Comparison of ENCODE assay signal across 24 cellular contexts in the genomic region with DNA sequence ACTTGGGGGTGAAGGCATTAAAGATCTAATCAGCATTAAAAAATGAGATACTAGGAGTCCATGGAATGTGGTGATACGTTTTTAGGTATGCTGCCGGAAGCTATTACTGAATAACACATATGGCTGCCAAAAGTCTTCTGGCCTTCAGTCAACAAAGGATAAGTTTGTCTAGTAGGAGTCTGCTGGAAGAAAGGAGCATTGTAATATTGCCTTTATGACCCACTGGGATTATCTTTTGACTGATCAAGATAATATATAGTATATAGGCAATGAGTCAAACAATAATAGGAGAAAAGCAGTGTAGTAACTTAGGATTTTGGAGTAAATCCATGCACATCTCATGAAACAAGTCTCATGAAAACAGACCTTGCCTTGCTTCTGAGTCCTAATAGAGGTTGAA.
DNase-seq lines count a peak whose midpoint lies in the region; ATAC-seq and TF ChIP-seq lines count a peak whose summit lies in the region.
"Had no signal": no experiment of that assay in that cellular context is flagged by ENCODE, and none has a peak within 500 bp of the region (broad histone marks: within the 10 kb centered on the region; RNA-seq: fewer than 3 reads in every experiment).

No MANE protein-coding gene starts in this region.

- DNase-seq in EH (ENCODE audit: low read depth) (peak; percentile 76), M059J (ENCODE audit: low read depth) (peak; percentile 44), astrocyte of the spinal cord (ENCODE audit: low read depth, low spot score) (peak; percentile 49), iris pigment epithelial cell (ENCODE audit: low read depth) (peak; percentile 62), amniotic stem cell (lab: John Stamatoyannopoulos, UW) (no peak), DMS 273 treated with DMSO at 0.1 percent for 48 hours (lab: John Stamatoyannopoulos, UW) (no peak)
- DNase-seq in activated CD8-positive, alpha-beta memory T cell treated with anti-CD3 and anti-CD28 coated beads, Interleukin-2, amount 10 ng/mL, durations not matched to agents 7 days and 5 days, result no peak
- DNase-seq: activated CD4-positive, alpha-beta T cell treated with anti-CD3 and anti-CD28 coated beads, Interleukin-2, amount 10 ng/mL, durations not matched to agents 7 days and 5 days; activated CD8-positive, alpha-beta memory T cell treated with anti-CD3 and anti-CD28 coated beads, Interleukin-2, amount 50 U/mL, for 4 hours; activated gamma-delta T cell; adrenal gland; CD4-positive, alpha-beta T cell; effector memory CD8-positive, alpha-beta T cell; heart right ventricle; left ventricle myocardium superior; NCI-H1417; SIG-M5; stimulated activated CD4-positive, alpha-beta T cell treated with anti-CD3 and anti-CD28 coated beads, Interleukin-2, amount 100 ng/mL, for 48 hours; stimulated activated naive CD8-positive, alpha-beta T cell treated with anti-CD3 and anti-CD28 coated beads, Interleukin-15, Interleukin-2, amounts not matched to agents 100 U/mL and 50 U/mL, for 24 hours; thyroid gland had no signal

- no peaks in the 10 kb centered on the region for H3K4me1 Mint-ChIP-seq in activated CD8-positive, alpha-beta memory T cell treated with anti-CD3 and anti-CD28 coated beads, Interleukin-2, amount 10 ng/mL, durations not matched to agents 7 days and 5 days
- H3K4me1 Mint-ChIP-seq: activated CD4-positive, alpha-beta T cell treated with anti-CD3 and anti-CD28 coated beads, Interleukin-2, amount 10 ng/mL, durations not matched to agents 7 days and 5 days had no signal

- no peak overlapping the region for H3K27ac Mint-ChIP-seq in activated CD8-positive, alpha-beta memory T cell treated with anti-CD3 and anti-CD28 coated beads, Interleukin-2, amount 10 ng/mL, durations not matched to agents 7 days and 5 days
- H3K27ac Mint-ChIP-seq: activated CD4-positive, alpha-beta T cell treated with anti-CD3 and anti-CD28 coated beads, Interleukin-2, amount 10 ng/mL, durations not matched to agents 7 days and 5 days; CD4-positive, alpha-beta T cell; effector memory CD8-positive, alpha-beta T cell; progenitor cell of endocrine pancreas; T-helper 1 cell treated with Interleukin-12 subunit alpha and Interleukin-12 subunit beta and Interleukin-4 antibody, amounts not matched to agents 30 μg/mL and 1 μg/mL, for 36 hours had no signal

- H3K4me3 Mint-ChIP-seq in activated CD8-positive, alpha-beta memory T cell treated with anti-CD3 and anti-CD28 coated beads, Interleukin-2, amount 10 ng/mL, durations not matched to agents 7 days and 5 days, result no peak overlapping the region
- H3K4me3 Mint-ChIP-seq: activated CD4-positive, alpha-beta T cell treated with anti-CD3 and anti-CD28 coated beads, Interleukin-2, amount 10 ng/mL, durations not matched to agents 7 days and 5 days; CD4-positive, alpha-beta T cell; effector memory CD8-positive, alpha-beta T cell; T-helper 1 cell treated with Interleukin-12 subunit alpha and Interleukin-12 subunit beta and Interleukin-4 antibody, amounts not matched to agents 30 μg/mL and 1 μg/mL, for 36 hours had no signal

- TF ChIP-seq CTCF in astrocyte of the spinal cord (IDR thresholded peaks at IDR 0.05; ENCODE audit: low read depth, low read length), result no peak

- no peaks in the 10 kb centered on the region for H3K27me3 Mint-ChIP-seq in activated CD8-positive, alpha-beta memory T cell treated with anti-CD3 and anti-CD28 coated beads, Interleukin-2, amount 10 ng/mL, durations not matched to agents 7 days and 5 days
- H3K27me3 Mint-ChIP-seq: activated CD4-positive, alpha-beta T cell treated with anti-CD3 and anti-CD28 coated beads, Interleukin-2, amount 10 ng/mL, durations not matched to agents 7 days and 5 days; CD4-positive, alpha-beta T cell; effector memory CD8-positive, alpha-beta T cell; progenitor cell of endocrine pancreas had no signal

- in situ Hi-C loops in astrocyte of the spinal cord (cut with HindIII; ENCODE audit: low sequenced_read_pairs), result no loop called here

- H3K9me3 Mint-ChIP-seq in activated CD8-positive, alpha-beta memory T cell treated with anti-CD3 and anti-CD28 coated beads, Interleukin-2, amount 10 ng/mL, durations not matched to agents 7 days and 5 days (ENCODE audit: low read depth), result peaks cover 3% of the 10 kb centered on the region
- H3K9me3 Mint-ChIP-seq: activated CD4-positive, alpha-beta T cell treated with anti-CD3 and anti-CD28 coated beads, Interleukin-2, amount 10 ng/mL, durations not matched to agents 7 days and 5 days; CD4-positive, alpha-beta T cell; T-helper 1 cell treated with Interleukin-12 subunit alpha and Interleukin-12 subunit beta and Interleukin-4 antibody, amounts not matched to agents 30 μg/mL and 1 μg/mL, for 36 hours had no signal

- no peak overlapping the region for H3K4me3 ChIP-seq in astrocyte of the spinal cord (ENCODE audit: low read depth, low read length)
- H3K4me3 ChIP-seq: adrenal gland, heart right ventricle, smooth muscle cell, thyroid gland had no signal

- CTCF ChIA-PET in activated CD8-positive, alpha-beta memory T cell treated with anti-CD3 and anti-CD28 coated beads, Interleukin-2, amount 10 ng/mL, durations not matched to agents 7 days and 5 days (lab: Charles Lee), result no interaction called here

- no peak for ATAC-seq in HG03159 (IDR thresholded peaks at IDR 0.05; ENCODE audit: unreplicated experiment)
- no peak for ATAC-seq in activated CD8-positive, alpha-beta memory T cell treated with anti-CD3 and anti-CD28 coated beads, Interleukin-2, amount 10 ng/mL, durations not matched to agents 7 days and 5 days
- ATAC-seq: effector memory CD8-positive, alpha-beta T cell; heart right ventricle; left ventricle myocardium superior; stimulated activated naive CD8-positive, alpha-beta T cell treated with anti-CD3 and anti-CD28 coated beads, Interleukin-15, Interleukin-2, amounts not matched to agents 100 U/mL and 50 U/mL, for 24 hours had no signal

- no peaks in the 10 kb centered on the region for H3K36me3 Mint-ChIP-seq in activated CD8-positive, alpha-beta memory T cell treated with anti-CD3 and anti-CD28 coated beads, Interleukin-2, amount 10 ng/mL, durations not matched to agents 7 days and 5 days

Comparison
In these comparisons a context has a peak if more than half of its experiments do, and no peak if none do; other contexts are left out.
1. DNase-seq: peak in EH (single experiment), M059J (single experiment), astrocyte of the spinal cord (single experiment) and iris pigment epithelial cell (single experiment); none in activated CD8-positive, alpha-beta memory T cell treated with anti-CD3 and anti-CD28 coated beads, Interleukin-2, amount 10 ng/mL, durations not matched to agents 7 days and 5 days (single experiment), amniotic stem cell (single experiment) and DMS 273 treated with DMSO at 0.1 percent for 48 hours (single experiment).